ENCODE assay signal across 8 cellular contexts in the genomic region with DNA sequence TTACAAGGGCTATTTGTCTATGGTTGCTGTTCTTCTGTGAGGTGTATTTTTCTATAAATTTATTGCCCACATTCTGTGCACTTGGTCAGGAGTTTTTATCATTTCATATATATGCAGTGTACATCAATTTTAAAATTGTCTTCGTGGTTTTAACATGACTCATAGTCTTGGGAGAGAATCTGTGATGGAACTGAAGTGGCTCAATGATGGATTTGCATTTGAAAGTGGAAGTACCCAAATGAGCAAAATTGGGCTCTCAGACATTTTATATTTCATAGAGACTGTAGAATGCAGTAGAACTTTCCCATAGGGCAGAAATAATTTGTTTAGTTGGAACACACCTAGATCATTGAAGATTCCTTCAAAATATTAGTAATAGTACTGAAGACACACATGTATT. TPM values are rescaled to one million over a fixed set of nuclear protein-coding genes. Genes with fewer than 3 reads are reported as not detected.
DNase-seq lines count a peak whose midpoint lies in the region; ATAC-seq and TF ChIP-seq lines count a peak whose summit lies in the region.

No MANE protein-coding gene starts in this region.

- H3K4me3 ChIP-seq in PC-3 (ENCODE audit: low read length), result no peak overlapping the region

- intact Hi-C loops in PC-3 (cut with micrococcal nuclease), result loop anchor here (2.0 kb wide), 1 partner anchor 59 kb away; no protein-coding TSS in a partner anchor

- H3K4me1 ChIP-seq in PC-3 (ENCODE audit: insufficient read depth, low read length), result peaks cover 32% of the 10 kb centered on the region

- CTCF ChIA-PET in PC-3 (lab: Charles Lee), result no interaction called here

- H3K36me3 ChIP-seq in PC-3 (ENCODE audit: low read depth, low read length), result peaks cover 21% of the 10 kb centered on the region

- peak; percentile 53 for ATAC-seq in GM18861 (IDR thresholded peaks at IDR 0.05; ENCODE audit: unreplicated experiment)
- ATAC-seq in HG02884 (IDR thresholded peaks at IDR 0.05; ENCODE audit: unreplicated experiment), result peak; percentile 33
- ATAC-seq in PC-3, result peak; percentile 31
- ATAC-seq in HG02970 (IDR thresholded peaks at IDR 0.05; ENCODE audit: low FRiP score, unreplicated experiment), result no peak

- TF ChIP-seq CTCF in PC-3 (conservative IDR thresholded peaks at IDR 0.05; ENCODE audit: low read depth, low read length), result no peak

- POLR2A ChIA-PET in PC-3 (lab: Charles Lee; ENCODE audit: unreplicated experiment), result interaction anchor here (0.7 kb wide), 1 partner anchor 766 kb away, joined by 5 read pairs; no protein-coding TSS in a partner anchor

- H3K9me2 ChIP-seq in PC-3 (replicated peaks; ENCODE audit: low read length), result no peaks in the 10 kb centered on the region

- no peaks in the 10 kb centered on the region for H3K27me3 ChIP-seq in PC-3 (ENCODE audit: low read length)

- no peak overlapping the region for H3K4me2 ChIP-seq in PC-3 (ENCODE audit: low read length)

- no peak overlapping the region for H3K27ac ChIP-seq in PC-3 (ENCODE audit: low read length)

- peaks cover 30% of the 10 kb centered on the region for H3K79me2 ChIP-seq in PC-3 (ENCODE audit: low read length)

- DNase-seq in PC-3, result peak; percentile 70
- peak; percentile 47 for DNase-seq in glomerular visceral epithelial cell (ENCODE audit: extremely low spot score)
- DNase-seq in activated effector memory CD4-positive, alpha-beta T cell treated with anti-CD3 and anti-CD28 coated beads, Interleukin-2, amount 50 U/mL, for 16 hours, result no peak
- no peak for DNase-seq in NCI-H1092 treated with DMSO at 0.1 percent for 48 hours (lab: John Stamatoyannopoulos, UW)
- DNase-seq in cortex of kidney (lab: John Stamatoyannopoulos, UW), result no peak

- H3K9me3 ChIP-seq in PC-3 (ENCODE audit: low read length), result no peaks in the 10 kb centered on the region

- no peak overlapping the region for H3K9ac ChIP-seq in PC-3 (ENCODE audit: low read length)

- peaks cover 3% of the 10 kb centered on the region for H3F3A ChIP-seq in PC-3 (ENCODE audit: low read length, unreplicated experiment)

- no peak overlapping the region for H2AFZ ChIP-seq in PC-3 (ENCODE audit: low read length)

- H4K20me1 ChIP-seq in PC-3 (ENCODE audit: low read length), result 0 out of 2 replicates have a peak, but pooled peaks cover 11% of the 10 kb centered on the region

- BruUV-seq in PC-3 (replicated peaks; lab: Mats Ljungman, UMichigan), result no TSS peak

RNA-seq across cellular contexts. Expression of gene SCFD1, which starts 1.9 kb away (rescaled TPM):
- 53.0 and 72.3 TPM in 2 replicates for total RNA-seq in PC-3 (2014; rRNA removed)

Comparison
In these comparisons a context has a peak if more than half of its experiments do, and no peak if none do; other contexts are left out.
1. DNase-seq: peak in PC-3 (single experiment) and glomerular visceral epithelial cell (single experiment); none in activated effector memory CD4-positive, alpha-beta T cell treated with anti-CD3 and anti-CD28 coated beads, Interleukin-2, amount 50 U/mL, for 16 hours (single experiment), NCI-H1092 treated with DMSO at 0.1 percent for 48 hours (single experiment) and cortex of kidney (single experiment).